ENCODE assay signal across 13 cellular contexts in genomic region chr17:19897901-19898300, GRCh38. TPM values are rescaled to one million over a fixed set of nuclear protein-coding genes. Genes with fewer than 3 reads are reported as not detected.
DNase-seq lines count a peak whose midpoint lies in the region; ATAC-seq and TF ChIP-seq lines count a peak whose summit lies in the region.
"Had no signal": no experiment of that assay in that cellular context is flagged by ENCODE, and none has a peak within 500 bp of the region (broad histone marks: within the 10 kb centered on the region; RNA-seq: fewer than 3 reads in every experiment).

No MANE protein-coding gene starts in this region.

- no TSS peak for BruUV-seq in Panc1 (replicated peaks; lab: Mats Ljungman, UMichigan)

- CTCF ChIA-PET in Panc1 (lab: Charles Lee) = no interaction called here

- POLR2A ChIA-PET in Panc1 (lab: Charles Lee) = no interaction called here

- H3K9ac ChIP-seq in colonic mucosa (ENCODE audit: low read depth in 2 of 2, low read length in 2 of 2) = no peak overlapping the region

- H3K9me3 ChIP-seq in Panc1 (ENCODE audit: control insufficient read depth, insufficient read depth, low read depth, low read length) (no peaks in the 10 kb centered on the region), colonic mucosa (no peaks in the 10 kb centered on the region)
- H3K9me3 ChIP-seq: prostate gland had no signal

- H3K4me3 ChIP-seq in Panc1 (ENCODE audit: low read depth in 2 of 2, low read length in 2 of 2) (no peak overlapping the region), colonic mucosa (no peak overlapping the region)
- H3K4me3 ChIP-seq: prostate gland, SK-N-MC had no signal

- DNase-seq in EH (ENCODE audit: low read depth) = peak; percentile 94
- DNase-seq in Panc1 (ENCODE audit: low read depth, low spot score) = no peak
- DNase-seq in epithelial cell of prostate (ENCODE audit: low read depth, low spot score) = peak; percentile 33
- peak; percentile 39 for DNase-seq in renal cortical epithelial cell (ENCODE audit: low read depth)
- DNase-seq in cerebellar cortex (ENCODE audit: low spot score) = no peak
- DNase-seq in colonic mucosa = no peak
- no peak for DNase-seq in nucleus accumbens (lab: John Stamatoyannopoulos, UW)
- DNase-seq in G401 (ENCODE audit: low spot score) = no peak
- DNase-seq: activated CD4-positive, alpha-beta T cell treated with anti-CD3 and anti-CD28 coated beads, Interleukin-2, amount 50 U/mL, for 48 hours; activated naive CD8-positive, alpha-beta T cell treated with anti-CD3 and anti-CD28 coated beads, Interleukin-2, amount 10 ng/mL, durations not matched to agents 7 days and 5 days; NCI-H2171 had no signal

- intact Hi-C loops in Panc1 (cut with micrococcal nuclease; ENCODE audit: unreplicated experiment) = no loop called here
- intact Hi-C loops in colonic mucosa (cut with DNase I) = no loop called here

- H3K36me3 ChIP-seq in Panc1 (ENCODE audit: control insufficient read depth, insufficient read depth, low read length) = no peaks in the 10 kb centered on the region
- H3K36me3 ChIP-seq in colonic mucosa = no peaks in the 10 kb centered on the region
- H3K36me3 ChIP-seq: prostate gland had no signal

- H3K27ac ChIP-seq in Panc1 (ENCODE audit: low read length) = no peak overlapping the region
- no peak overlapping the region for H3K27ac ChIP-seq in epithelial cell of prostate
- H3K27ac ChIP-seq in colonic mucosa = no peak overlapping the region
- H3K27ac ChIP-seq: SK-N-MC had no signal

- H3K27me3 ChIP-seq in Panc1 (ENCODE audit: control insufficient read depth, insufficient read depth, low read length) = no peaks in the 10 kb centered on the region
- no peaks in the 10 kb centered on the region for H3K27me3 ChIP-seq in colonic mucosa

- H3K4me1 ChIP-seq in Panc1 (ENCODE audit: control insufficient read depth, insufficient read depth, low read length) (peaks cover 5% of the 10 kb centered on the region), colonic mucosa (peaks cover 5% of the 10 kb centered on the region)
- H3K4me1 ChIP-seq: prostate gland had no signal

- in situ Hi-C loops in Panc1 (cut with HindIII; ENCODE audit: low pct_unique_long_range_greater_than_20kb, low sequenced_read_pairs) (no loop called here), G401 (cut with HindIII; ENCODE audit: low sequenced_read_pairs) (no loop called here)

- TF ChIP-seq CTCF in Panc1 (IDR thresholded peaks at IDR 0.05) = no peak
- TF ChIP-seq CTCF in colonic mucosa (IDR thresholded peaks at IDR 0.05) = no peak

- ATAC-seq in Panc1 = peak; percentile 57

RNA-seq across cellular contexts. Expression of gene ULK2, which starts 30.2 kb away (rescaled TPM):
- total RNA-seq in Panc1 (2021; ENCODE audit: unreplicated experiment) (22.8 TPM), renal cortical epithelial cell (15.3 and 18.0 TPM in 2 replicates), colonic mucosa (1 to 10 TPM; 3.5 to 7.0 TPM)
- polyA plus RNA-seq in Panc1 (2012; ENCODE audit: insufficient read length) = 40.2 TPM
- 8.6 and 30.7 TPM in 2 replicates for total RNA-seq in G401 (2014; rRNA removed; shearing (Covaris generic))

Comparison
In these comparisons a context has a peak if more than half of its experiments do, and no peak if none do; other contexts are left out.
1. DNase-seq: peak in EH (single experiment), epithelial cell of prostate (single experiment) and renal cortical epithelial cell (single experiment); none in Panc1 (single experiment), cerebellar cortex (single experiment), colonic mucosa (single experiment), nucleus accumbens (0 of 56) and G401 (single experiment).